19 cellular contexts compared by ENCODE assay signal in genomic region chr2:133970641-133971040, GRCh38.
DNase-seq lines count a peak whose midpoint lies in the region; ATAC-seq and TF ChIP-seq lines count a peak whose summit lies in the region.
"Had no signal": no experiment of that assay in that cellular context is flagged by ENCODE, and none has a peak within 500 bp of the region (broad histone marks: within the 10 kb centered on the region; RNA-seq: fewer than 3 reads in every experiment).

No MANE protein-coding gene starts in this region.

- H3K79me2 ChIP-seq in GM23338 (replicated peaks; ENCODE audit: insufficient read depth) (no peaks in the 10 kb centered on the region), neural progenitor cell (ENCODE audit: low read depth) (no peaks in the 10 kb centered on the region)

- H3K4me2 ChIP-seq in GM23338: no peak overlapping the region
- H3K4me2 ChIP-seq in neural progenitor cell: no peak overlapping the region
- H3K4me2 ChIP-seq: A549; BLaER1 treated with 17β-estradiol and CSF1 and Interleukin-3, amounts not matched to agents 10 nM and 100 nM had no signal

- no peaks in the 10 kb centered on the region for H3K9me3 Mint-ChIP-seq in GM23338
- H3K9me3 Mint-ChIP-seq in endodermal cell: no peaks in the 10 kb centered on the region
- H3K9me3 Mint-ChIP-seq in neural progenitor cell: no peaks in the 10 kb centered on the region
- no peaks in the 10 kb centered on the region for H3K9me3 Mint-ChIP-seq in CD4-positive, alpha-beta T cell
- H3K9me3 Mint-ChIP-seq: CD8-positive, alpha-beta memory T cell had no signal

- no peaks in the 10 kb centered on the region; the same call in 1 of the 2 replicates for H3K9me2 ChIP-seq in GM23338 (ENCODE audit: insufficient read depth)

- no peaks in the 10 kb centered on the region for H3K27me3 ChIP-seq in GM23338 (ENCODE audit: insufficient read depth)
- peaks cover 14% of the 10 kb centered on the region for H3K27me3 ChIP-seq in endodermal cell (ENCODE audit: control insufficient read depth, insufficient read depth, low read length, poor library complexity, severe bottlenecking)
- no peaks in the 10 kb centered on the region for H3K27me3 ChIP-seq in neural progenitor cell
- no peaks in the 10 kb centered on the region for H3K27me3 ChIP-seq in CD4-positive, alpha-beta T cell (ENCODE audit: control insufficient read depth, insufficient read depth, low read length)
- H3K27me3 ChIP-seq: BLaER1 treated with 17β-estradiol and CSF1 and Interleukin-3, amounts not matched to agents 10 nM and 100 nM had no signal

- H3K4me1 ChIP-seq in GM23338 (ENCODE audit: insufficient read depth) (peaks cover 9% of the 10 kb centered on the region; the same call in 1 of the 2 replicates), endodermal cell (ENCODE audit: control insufficient read depth, insufficient read depth, low read length) (no peaks in the 10 kb centered on the region), neural progenitor cell (no peaks in the 10 kb centered on the region)
- H3K4me1 ChIP-seq: A549 had no signal

- no peaks in the 10 kb centered on the region for H4K20me1 ChIP-seq in GM23338 (replicated peaks; ENCODE audit: insufficient read depth)
- H4K20me1 ChIP-seq in neural progenitor cell (ENCODE audit: low read depth): no peaks in the 10 kb centered on the region
- H4K20me1 ChIP-seq: BLaER1 treated with 17β-estradiol and CSF1 and Interleukin-3, amounts not matched to agents 10 nM and 100 nM had no signal

- DNase-seq in GM23338 (ENCODE audit: low spot score) (peak; percentile 7), endodermal cell (peak; percentile 54), neural progenitor cell (ENCODE audit: low spot score) (no peak), GOT3 (lab: John Stamatoyannopoulos, UW) (no peak)
- DNase-seq in CD4-positive, alpha-beta T cell: no peak
- DNase-seq: AML-193; CD4-positive, alpha-beta memory T cell; CD8-positive, alpha-beta memory T cell; COR-L47; DMS 273 treated with DMSO at 0.1 percent for 48 hours; DMS153; DMS53; DMS79; GF-D8 had no signal

- 70% methylated on average over 6 of the region's 6 CpGs; no CpG with 5 or more reads in 1 of the 2 experiments for WGBS in endodermal cell (ENCODE audit: insufficient coverage in 1 of 2, insufficient read length in 1 of 2), 2 experiments

- CTCF ChIA-PET in CD4-positive, alpha-beta T cell (lab: Charles Lee): no interaction called here

- no peaks in the 10 kb centered on the region for H3F3A ChIP-seq in GM23338 (replicated peaks; ENCODE audit: low read depth)
- no peaks in the 10 kb centered on the region for H3F3A ChIP-seq in neural progenitor cell (ENCODE audit: low read depth)

- H3K27me3 Mint-ChIP-seq in GM23338 (ENCODE audit: insufficient read depth, low read depth, poor library complexity): peaks cover 9% of the 10 kb centered on the region
- peaks cover 10% of the 10 kb centered on the region for H3K27me3 Mint-ChIP-seq in endodermal cell (ENCODE audit: insufficient read depth)
- H3K27me3 Mint-ChIP-seq in neural progenitor cell (ENCODE audit: insufficient read depth, low read depth): peaks cover 2% of the 10 kb centered on the region
- H3K27me3 Mint-ChIP-seq in CD4-positive, alpha-beta T cell: peaks cover 24% of the 10 kb centered on the region

- H3K4me3 ChIP-seq in GM23338 (no peak overlapping the region), endodermal cell (ENCODE audit: low read length) (no peak overlapping the region), neural progenitor cell (no peak overlapping the region)
- H3K4me3 ChIP-seq: A549; BLaER1 treated with 17β-estradiol and CSF1 and Interleukin-3, amounts not matched to agents 10 nM and 100 nM had no signal

- H3K9me3 ChIP-seq in endodermal cell (ENCODE audit: control insufficient read depth, low read length) (no peaks in the 10 kb centered on the region), neural progenitor cell (ENCODE audit: low read depth) (no peaks in the 10 kb centered on the region)
- H3K9me3 ChIP-seq in CD4-positive, alpha-beta T cell (ENCODE audit: control insufficient read depth, low read length): no peaks in the 10 kb centered on the region
- H3K9me3 ChIP-seq: A549; BLaER1 treated with 17β-estradiol and CSF1 and Interleukin-3, amounts not matched to agents 10 nM and 100 nM had no signal

- no peaks in the 10 kb centered on the region for H3K36me3 ChIP-seq in GM23338 (ENCODE audit: insufficient read depth)
- H3K36me3 ChIP-seq in endodermal cell (ENCODE audit: control insufficient read depth, insufficient read depth, low read length): no peaks in the 10 kb centered on the region
- H3K36me3 ChIP-seq in neural progenitor cell: no peaks in the 10 kb centered on the region
- H3K36me3 ChIP-seq: BLaER1 treated with 17β-estradiol and CSF1 and Interleukin-3, amounts not matched to agents 10 nM and 100 nM had no signal

- TF ChIP-seq CTCF in GM23338 (conservative IDR thresholded peaks at IDR 0.05; ENCODE audit: low read depth in 2 of 2) (no peak), endodermal cell (conservative IDR thresholded peaks at IDR 0.05) (no peak), neural progenitor cell (IDR thresholded peaks at IDR 0.05) (no peak)
- TF ChIP-seq CTCF in CD4-positive, alpha-beta T cell (IDR thresholded peaks at IDR 0.05): no peak

- H3K9ac ChIP-seq in endodermal cell (ENCODE audit: extremely low read depth, low read length, poor library complexity, severe bottlenecking) (no peak overlapping the region), neural progenitor cell (no peak overlapping the region)
- H3K9ac ChIP-seq: BLaER1 treated with 17β-estradiol and CSF1 and Interleukin-3, amounts not matched to agents 10 nM and 100 nM had no signal

- H3K27ac ChIP-seq in GM23338 (ENCODE audit: low read depth) (no peak overlapping the region), endodermal cell (ENCODE audit: low read depth, low read length) (no peak overlapping the region), neural progenitor cell (no peak overlapping the region)
- no peak overlapping the region for H3K27ac ChIP-seq in CD4-positive, alpha-beta T cell (ENCODE audit: low read depth, low read length)
- H3K27ac ChIP-seq: 22Rv1; A549; BLaER1 treated with 17β-estradiol and CSF1 and Interleukin-3, amounts not matched to agents 10 nM and 100 nM; C4-2B had no signal

- intact Hi-C loops in CD4-positive, alpha-beta T cell (cut with DNase I, micrococcal nuclease): no loop called here

- H3K4me1 Mint-ChIP-seq in GM23338 (peaks cover 14% of the 10 kb centered on the region), endodermal cell (peaks cover 13% of the 10 kb centered on the region), neural progenitor cell (no peaks in the 10 kb centered on the region)
- H3K4me1 Mint-ChIP-seq in CD4-positive, alpha-beta T cell (ENCODE audit: low read depth): no peaks in the 10 kb centered on the region
- H3K4me1 Mint-ChIP-seq: CD4-positive, alpha-beta memory T cell; CD8-positive, alpha-beta memory T cell had no signal

- POLR2A ChIA-PET in CD4-positive, alpha-beta T cell (lab: Charles Lee): no interaction called here

- peak; percentile 52; the same call in 2 of the 3 replicates for ATAC-seq in GM23338
- ATAC-seq in CD4-positive, alpha-beta T cell (ENCODE audit: poor library complexity): no peak
- ATAC-seq: A549 had no signal

- H3K27ac Mint-ChIP-seq in GM23338 (no peak overlapping the region), endodermal cell (no peak overlapping the region), neural progenitor cell (no peak overlapping the region)
- no peak overlapping the region for H3K27ac Mint-ChIP-seq in CD4-positive, alpha-beta T cell
- H3K27ac Mint-ChIP-seq: B cell had no signal

- H3K4me3 Mint-ChIP-seq in GM23338 (no peak overlapping the region), endodermal cell (no peak overlapping the region), neural progenitor cell (no peak overlapping the region)
- no peak overlapping the region for H3K4me3 Mint-ChIP-seq in CD4-positive, alpha-beta T cell
- H3K4me3 Mint-ChIP-seq: B cell; CD4-positive, alpha-beta memory T cell; CD8-positive, alpha-beta memory T cell had no signal

- H2AFZ ChIP-seq in GM23338 (peak overlapping the region; percentile 70), neural progenitor cell (replicated peaks) (peak overlapping the region; percentile 40)

- H3K36me3 Mint-ChIP-seq in GM23338 (ENCODE audit: low read depth) (no peaks in the 10 kb centered on the region), endodermal cell (ENCODE audit: low read depth) (no peaks in the 10 kb centered on the region), neural progenitor cell (no peaks in the 10 kb centered on the region)
- no peaks in the 10 kb centered on the region for H3K36me3 Mint-ChIP-seq in CD4-positive, alpha-beta T cell (ENCODE audit: low read depth)
- H3K36me3 Mint-ChIP-seq: CD4-positive, alpha-beta memory T cell; CD8-positive, alpha-beta memory T cell had no signal

TF ChIP-seq in GM23338, 12 proteins besides CTCF, POLR2A, EP300 and RAD21 (continues in another document):
- TF ChIP-seq EZH2 (IDR thresholded peaks at IDR 0.05; ENCODE audit: low read depth, unreplicated experiment) (no peak), CREB1 (CRISPR knock-in tag; IDR thresholded peaks at IDR 0.05; ENCODE audit: low read depth) (no peak), EZH2phosphoT487 (IDR thresholded peaks at IDR 0.05; ENCODE audit: unreplicated experiment) (no peak), REST (IDR thresholded peaks at IDR 0.05; ENCODE audit: unreplicated experiment) (no peak), ZNF331 (CRISPR knock-in tag; IDR thresholded peaks at IDR 0.05; ENCODE audit: low read depth) (no peak)

Comparison
In these comparisons a context has a peak if more than half of its experiments do, and no peak if none do; other contexts are left out.
1. DNase-seq: peak in GM23338 (single experiment) and endodermal cell (single experiment); none in neural progenitor cell (single experiment), GOT3 (single experiment) and CD4-positive, alpha-beta T cell (0 of 10).